In genomic region chr3:49358217-49358883, GRCh38 we compare ENCODE assay signal across 1 cellular context.
TF ChIP-seq lines count a peak whose summit lies in the region.

TSS of gene GPX1 (minus strand) at chr3:49358353. CDS start at chr3:49358278, 75 bp downstream.

TF ChIP-seq in HepG2, 621 proteins besides CTCF, POLR2A, EP300 and RAD21 (continued from another document and continues in another):
- peak; percentile 44; the same call in 1 of the 2 replicates for TF ChIP-seq MIER3 (CRISPR knock-in tag; IDR thresholded peaks at IDR 0.05; ENCODE audit: borderline replicate concordance)
- peak; percentile 77; the same call in 1 of the 2 replicates for TF ChIP-seq RFXAP (CRISPR knock-in tag; IDR thresholded peaks at IDR 0.05; ENCODE audit: borderline replicate concordance)
- 0 out of 2 replicates have a peak, but pooled peaks have one; percentile 66 for TF ChIP-seq KLF15 (CRISPR knock-in tag; IDR thresholded peaks at IDR 0.05; ENCODE audit: borderline replicate concordance)
- TF ChIP-seq SKI (IDR thresholded peaks at IDR 0.05; ENCODE audit: partially characterized antibody), result peak; percentile 68
- TF ChIP-seq AHDC1 (CRISPR knock-in tag; IDR thresholded peaks at IDR 0.05; ENCODE audit: borderline replicate concordance), result peak; percentile 40; the same call in 1 of the 2 replicates
- peak; percentile 96 for TF ChIP-seq RBFOX2 (IDR thresholded peaks at IDR 0.05; ENCODE audit: low read depth, low read length)
- TF ChIP-seq ZNF790 (CRISPR knock-in tag; IDR thresholded peaks at IDR 0.05; ENCODE audit: borderline replicate concordance), result no peak
- peak; percentile 75; the same call in 1 of the 2 replicates for TF ChIP-seq ZNF160 (CRISPR knock-in tag; IDR thresholded peaks at IDR 0.05)
- TF ChIP-seq THAP11 (CRISPR knock-in tag; IDR thresholded peaks at IDR 0.05), result peak; percentile 82; the same call in 1 of the 2 replicates
- TF ChIP-seq U2AF1 (optimal IDR thresholded peaks at IDR 0.05; ENCODE audit: low read depth, low read length), result no peak
- peak; percentile 92 for TF ChIP-seq ERF (CRISPR knock-in tag; IDR thresholded peaks at IDR 0.05)
- peak; percentile 38; the same call in 1 of the 2 replicates for TF ChIP-seq RARA (CRISPR knock-in tag; IDR thresholded peaks at IDR 0.05)
- TF ChIP-seq ZNF138 (CRISPR knock-in tag; IDR thresholded peaks at IDR 0.05; ENCODE audit: low read depth), result peak; percentile 84; the same call in 1 of the 2 replicates
- TF ChIP-seq ZNF382 (CRISPR knock-in tag; IDR thresholded peaks at IDR 0.05; ENCODE audit: borderline replicate concordance), result no peak
- TF ChIP-seq HNF4A (CRISPR knock-in tag; IDR thresholded peaks at IDR 0.05), result peak; percentile 18
- peak; percentile 98 for TF ChIP-seq MAX (IDR thresholded peaks at IDR 0.05)
- peak; percentile 97 for TF ChIP-seq TARDBP (CRISPR knock-in tag; IDR thresholded peaks at IDR 0.05)
- peak; percentile 58; the same call in 1 of the 2 replicates for TF ChIP-seq MNT (IDR thresholded peaks at IDR 0.05)
- TF ChIP-seq BRCA1 (CRISPR knock-in tag; IDR thresholded peaks at IDR 0.05), result 0 out of 2 replicates have a peak, but pooled peaks have one; percentile 57
- TF ChIP-seq TOPORS (CRISPR knock-in tag; IDR thresholded peaks at IDR 0.05), result peak; percentile 98
- TF ChIP-seq ZNF543 (CRISPR knock-in tag; IDR thresholded peaks at IDR 0.05), result 0 out of 2 replicates have a peak, but pooled peaks have one; percentile 27
- TF ChIP-seq GRHL1 (CRISPR knock-in tag; conservative IDR thresholded peaks at IDR 0.05), result no peak
- peak; percentile 55; the same call in 1 of the 2 replicates for TF ChIP-seq FIP1L1 (IDR thresholded peaks at IDR 0.05; ENCODE audit: borderline replicate concordance, insufficient read depth, low read depth, low read length)
- no peak for TF ChIP-seq ZNF83 (CRISPR knock-in tag; IDR thresholded peaks at IDR 0.05; ENCODE audit: borderline replicate concordance)
- no peak for TF ChIP-seq KLF11 (CRISPR knock-in tag; IDR thresholded peaks at IDR 0.05)
- peak; percentile 97 for TF ChIP-seq MXD4 (CRISPR knock-in tag; IDR thresholded peaks at IDR 0.05)
- peak; percentile 85; the same call in 1 of the 2 replicates for TF ChIP-seq ZNF552 (CRISPR knock-in tag; IDR thresholded peaks at IDR 0.05; ENCODE audit: borderline replicate concordance)
- TF ChIP-seq KAT2B (IDR thresholded peaks at IDR 0.05; ENCODE audit: borderline replicate concordance, low read depth, low read length), result no peak
- TF ChIP-seq ZNF577 (CRISPR knock-in tag; IDR thresholded peaks at IDR 0.05; ENCODE audit: borderline replicate concordance, low read depth), result no peak
- no peak for TF ChIP-seq HNRNPUL1 (IDR thresholded peaks at IDR 0.05; ENCODE audit: low read depth, low read length)
- no peak; the same call in 1 of the 2 replicates for TF ChIP-seq NFAT5 (CRISPR knock-in tag; IDR thresholded peaks at IDR 0.05)
- peak; percentile 54; the same call in 1 of the 2 replicates for TF ChIP-seq ZBTB14 (CRISPR knock-in tag; IDR thresholded peaks at IDR 0.05)
- no peak for TF ChIP-seq ZSCAN25 (CRISPR knock-in tag; IDR thresholded peaks at IDR 0.05)
- peak; percentile 68; the same call in 1 of the 2 replicates for TF ChIP-seq HNF1B (CRISPR knock-in tag; IDR thresholded peaks at IDR 0.05)
- TF ChIP-seq HOXA7 (CRISPR knock-in tag; IDR thresholded peaks at IDR 0.05), result no peak
- 0 out of 2 replicates have a peak, but pooled peaks have one; percentile 25 for TF ChIP-seq ZNF124 (CRISPR knock-in tag; IDR thresholded peaks at IDR 0.05)
- peak; percentile 80 for TF ChIP-seq MAZ (IDR thresholded peaks at IDR 0.05; ENCODE audit: borderline replicate concordance, low read depth, low read length)
- TF ChIP-seq MAZ (CRISPR knock-in tag; IDR thresholded peaks at IDR 0.05; ENCODE audit: low read depth), result peak; percentile 91
- TF ChIP-seq SOX5 (CRISPR knock-in tag; IDR thresholded peaks at IDR 0.05; ENCODE audit: borderline replicate concordance), result peak; percentile 70
